Comparison of ENCODE assay signal across 1 cellular context in the genomic region with DNA sequence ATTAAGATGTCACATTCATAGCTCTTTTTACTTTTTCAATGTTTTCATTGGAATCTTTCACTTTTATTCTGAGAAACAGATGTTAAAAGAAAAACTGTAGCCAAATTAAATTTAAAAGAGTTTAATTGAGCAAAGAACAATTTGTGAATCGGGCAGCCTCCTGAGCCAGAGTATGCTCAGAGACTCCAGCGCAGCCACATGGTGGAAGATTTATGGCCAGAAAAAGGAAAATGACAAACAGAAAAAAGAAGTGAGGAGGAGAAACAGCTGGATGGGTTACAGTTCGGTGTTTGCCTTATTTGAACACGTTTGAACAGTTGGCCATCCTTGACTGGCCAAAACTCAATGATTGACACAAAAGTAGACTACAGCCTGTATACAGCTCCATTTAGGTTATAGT.
TF ChIP-seq lines count a peak whose summit lies in the region.

No MANE protein-coding gene starts in this region.

TF ChIP-seq in HCT116, 20 proteins besides CTCF, POLR2A, EP300 and RAD21:
- TF ChIP-seq POLR2AphosphoS5 (IDR thresholded peaks at IDR 0.05; ENCODE audit: low read depth, low read length) (no peak), JUND (IDR thresholded peaks at IDR 0.05) (no peak), ELF1 (IDR thresholded peaks at IDR 0.05; ENCODE audit: borderline replicate concordance, low read depth) (no peak), SRF (IDR thresholded peaks at IDR 0.05; ENCODE audit: low read depth) (no peak), CEBPB (IDR thresholded peaks at IDR 0.05; ENCODE audit: low read depth) (no peak), ZNF274 (IDR thresholded peaks at IDR 0.05; ENCODE audit: low read depth, low read length) (no peak), SP1 (IDR thresholded peaks at IDR 0.05; ENCODE audit: low read depth) (no peak), FOSL1 (IDR thresholded peaks at IDR 0.05; ENCODE audit: low read depth) (no peak), ZFX (IDR thresholded peaks at IDR 0.05) (no peak)
- TF ChIP-seq, protein P1, sequence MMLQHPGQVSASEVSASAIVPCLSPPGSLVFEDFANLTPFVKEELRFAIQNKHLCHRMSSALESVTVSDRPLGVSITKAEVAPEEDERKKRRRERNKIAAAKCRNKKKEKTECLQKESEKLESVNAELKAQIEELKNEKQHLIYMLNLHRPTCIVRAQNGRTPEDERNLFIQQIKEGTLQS (IDR thresholded peaks at IDR 0.05), result no peak
